Comparison of ENCODE assay signal across 5 cellular contexts in the genomic region with DNA sequence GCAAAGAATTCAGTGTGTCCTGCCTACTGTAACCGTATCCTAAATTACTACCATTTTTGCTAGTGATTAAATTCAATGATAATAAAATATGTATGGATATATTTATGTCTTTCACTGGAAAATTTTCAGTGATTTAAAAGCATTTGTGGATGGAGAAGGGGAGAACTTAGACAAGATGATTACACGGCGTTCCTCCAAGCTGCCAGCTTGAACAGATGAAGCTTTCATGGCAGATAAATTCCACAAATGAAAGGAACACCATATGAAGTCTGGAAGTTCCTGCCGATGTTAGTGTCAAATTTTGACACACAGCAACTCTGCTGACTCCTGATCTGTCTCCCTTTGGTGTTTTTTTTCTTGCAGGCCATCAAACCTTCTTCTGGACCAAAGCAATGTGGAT.
"Had no signal": no experiment of that assay in that cellular context is flagged by ENCODE, and none has a peak within 500 bp of the region (broad histone marks: within the 10 kb centered on the region; RNA-seq: fewer than 3 reads in every experiment).

No MANE protein-coding gene starts in this region.

- DNase-seq: IMR-90, KBM-7 had no signal

- H3K27ac ChIP-seq: HL-60 had no signal

- H3K4me3 ChIP-seq: K562 had no signal

- ATAC-seq: HepG2, K562 had no signal
